10 cellular contexts compared by ENCODE assay signal in genomic region chr2:241224068-241224850, GRCh38. TPM values are rescaled to one million over a fixed set of nuclear protein-coding genes. Genes with fewer than 3 reads are reported as not detected.
DNase-seq lines count a peak whose midpoint lies in the region; TF ChIP-seq lines count a peak whose summit lies in the region.
"Had no signal": no experiment of that assay in that cellular context is flagged by ENCODE, and none has a peak within 500 bp of the region (broad histone marks: within the 10 kb centered on the region; RNA-seq: fewer than 3 reads in every experiment).

No MANE protein-coding gene starts in this region.

- no peak overlapping the region for H3K4me3 ChIP-seq in spleen
- no peak overlapping the region for H3K4me3 ChIP-seq in effector memory CD4-positive, alpha-beta T cell (ENCODE audit: insufficient read depth, low read depth, low read length, poor library complexity, severe bottlenecking)
- H3K4me3 ChIP-seq: gastrocnemius medialis had no signal

- H3K27me3 ChIP-seq in spleen (replicated peaks in 1 of 7) = peaks cover 0 to 6% (median 0%) of the 10 kb centered on the region in 7 donors
- no peaks in the 10 kb centered on the region for H3K27me3 ChIP-seq in effector memory CD4-positive, alpha-beta T cell (replicated peaks; ENCODE audit: control insufficient read depth, insufficient read depth, low read length, poor library complexity, severe bottlenecking)
- H3K27me3 ChIP-seq: gastrocnemius medialis had no signal

- TF ChIP-seq POLR2A in spleen (IDR thresholded peaks at IDR 0.05) = no peak

- no peak overlapping the region for H3K27ac ChIP-seq in spleen
- no peak overlapping the region for H3K27ac ChIP-seq in effector memory CD4-positive, alpha-beta T cell (ENCODE audit: insufficient read depth, low read length, poor library complexity, severe bottlenecking)
- H3K27ac ChIP-seq: gastrocnemius medialis had no signal

- no peak for TF ChIP-seq CTCF in spleen (IDR thresholded peaks at IDR 0.05 in 8 of 11, conservative IDR thresholded peaks at IDR 0.05 in 3 of 11)

- WGBS in spleen, 5 donors = 53 to 75% (median 61%) methylated on average over 17 to 24 of the region's 24 CpGs

- DNase-seq in NCI-H2227 (lab: John Stamatoyannopoulos, UW; ENCODE audit: unreplicated experiment) (peak; percentile 17), NCI-H2227 treated with DMSO at 0.1 percent for 48 hours (lab: John Stamatoyannopoulos, UW) (no peak), anterior cingulate cortex (lab: John Stamatoyannopoulos, UW) (peak in 54 of 58 donors; percentile 22 to 92 (median 76)), hippocampal formation (lab: John Stamatoyannopoulos, UW) (peak; percentile 79 to 88), spleen (peak; percentile 71)
- DNase-seq in activated CD4-positive, alpha-beta T cell treated with anti-CD3 and anti-CD28 coated beads for 48 hours = no peak
- no peak for DNase-seq in stimulated activated naive CD4-positive, alpha-beta T cell (lab: John Stamatoyannopoulos, UW)
- DNase-seq in effector memory CD4-positive, alpha-beta T cell = no peak
- DNase-seq: activated B cell treated with CpG ODN at 0.5 μM for 24 hours, gastrocnemius medialis had no signal

- peaks cover 0 to 34% (median 19%) of the 10 kb centered on the region in 6 donors for H3K4me1 ChIP-seq in spleen
- no peaks in the 10 kb centered on the region for H3K4me1 ChIP-seq in effector memory CD4-positive, alpha-beta T cell (ENCODE audit: control insufficient read depth, insufficient read depth, low read length, poor library complexity, severe bottlenecking)
- H3K4me1 ChIP-seq: gastrocnemius medialis had no signal

- H3K36me3 ChIP-seq in spleen = peaks cover 0 to 42% (median 30%) of the 10 kb centered on the region in 6 donors
- H3K36me3 ChIP-seq in effector memory CD4-positive, alpha-beta T cell (ENCODE audit: control insufficient read depth, insufficient read depth, low read length) = peaks cover 19% of the 10 kb centered on the region

- no peaks in the 10 kb centered on the region for H3K9me3 ChIP-seq in spleen
- no peaks in the 10 kb centered on the region for H3K9me3 ChIP-seq in effector memory CD4-positive, alpha-beta T cell (ENCODE audit: control insufficient read depth, low read length)
- H3K9me3 ChIP-seq: gastrocnemius medialis had no signal

- intact Hi-C loops in spleen (cut with DNase I; ENCODE audit: low total_unique reads) = no loop called here

RNA-seq across cellular contexts. Expression of gene ANO7, which starts 35.8 kb away (rescaled TPM):
- 1 to 10 TPM; 1.5 to 3.5 (median 3.0) TPM for total RNA-seq in spleen
- 1 to 10 TPM in 1 of 3 donors, under 1 TPM in 2; 0.46 to 1.3 (median 0.56) TPM for polyA plus RNA-seq in spleen

Comparison
In these comparisons a context has a peak if more than half of its experiments do, and no peak if none do; other contexts are left out.
1. DNase-seq: peak in NCI-H2227 (single experiment), anterior cingulate cortex (54 of 58), hippocampal formation (2 of 2) and spleen (single experiment); none in NCI-H2227 treated with DMSO at 0.1 percent for 48 hours (single experiment), activated CD4-positive, alpha-beta T cell treated with anti-CD3 and anti-CD28 coated beads for 48 hours (single experiment), stimulated activated naive CD4-positive, alpha-beta T cell (0 of 6) and effector memory CD4-positive, alpha-beta T cell (0 of 3).